14 cellular contexts compared by ENCODE assay signal in the genomic region with DNA sequence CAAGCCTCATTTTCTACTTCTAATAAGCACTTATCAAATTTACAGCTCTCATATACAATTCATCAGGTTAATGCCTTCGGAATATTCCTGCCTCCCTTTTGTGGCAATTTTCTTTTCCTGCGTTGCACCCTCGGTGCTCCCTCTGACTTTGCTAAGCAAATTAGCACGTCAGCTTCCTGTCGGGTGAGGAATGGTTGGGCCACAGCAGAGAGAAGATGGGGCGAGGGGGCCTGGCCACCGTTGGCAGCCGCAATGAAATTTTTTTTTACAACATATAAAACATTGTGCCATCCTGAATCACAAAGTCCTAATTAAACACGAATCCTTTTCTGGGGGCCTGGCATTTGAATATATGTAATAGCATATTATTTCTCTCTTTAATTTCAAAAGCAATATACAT. TPM values are rescaled to one million over a fixed set of nuclear protein-coding genes. Genes with fewer than 3 reads are reported as not detected.
A peak's percentile ranks its signal among the peaks of the same experiment; 100 is the strongest.
DNase-seq lines count a peak whose midpoint lies in the region; ATAC-seq and TF ChIP-seq lines count a peak whose summit lies in the region.
"Had no signal": no experiment of that assay in that cellular context is flagged by ENCODE, and none has a peak within 500 bp of the region (broad histone marks: within the 10 kb centered on the region; RNA-seq: fewer than 3 reads in every experiment).

No MANE protein-coding gene starts in this region.

- TF ChIP-seq EP300 in SK-N-SH (IDR thresholded peaks at IDR 0.05; ENCODE audit: borderline replicate concordance in 1 of 2, low read depth in 1 of 2, low read length in 1 of 2) = no peak

- H3K27ac Mint-ChIP-seq in endodermal cell (no peak overlapping the region), osteocyte (ENCODE audit: unreplicated experiment) (no peak overlapping the region)
- H3K27ac Mint-ChIP-seq in CD4-positive, alpha-beta T cell = no peak overlapping the region

- H3K36me3 ChIP-seq in SK-N-SH (replicated peaks in 1 of 2; ENCODE audit: control insufficient read depth in 1 of 2, insufficient read depth in 2 of 2, low read length in 1 of 2) (no peaks in the 10 kb centered on the region), H7 (replicated peaks; ENCODE audit: control insufficient read depth, insufficient read depth, low read length) (no peaks in the 10 kb centered on the region), endodermal cell (ENCODE audit: control insufficient read depth, insufficient read depth, low read length) (no peaks in the 10 kb centered on the region)

- no peak overlapping the region for H3K9ac ChIP-seq in SK-N-SH
- H3K9ac ChIP-seq in endodermal cell (ENCODE audit: extremely low read depth, low read length, poor library complexity, severe bottlenecking) = no peak overlapping the region

- H3K9me3 ChIP-seq in SK-N-SH = no peaks in the 10 kb centered on the region; the same call in 1 of the 2 replicates
- peaks cover 13% of the 10 kb centered on the region for H3K9me3 ChIP-seq in endodermal cell (ENCODE audit: control insufficient read depth, low read length)
- no peaks in the 10 kb centered on the region for H3K9me3 ChIP-seq in CD4-positive, alpha-beta T cell (ENCODE audit: control insufficient read depth, low read length)

- intact Hi-C loops in CD4-positive, alpha-beta T cell (cut with DNase I, micrococcal nuclease) = no loop called here

- no peaks in the 10 kb centered on the region for H3K9me2 ChIP-seq in SK-N-SH

- H3K27ac ChIP-seq in SK-N-SH (ENCODE audit: low read depth in 2 of 2, low read length in 1 of 2) (no peak overlapping the region), endodermal cell (ENCODE audit: low read depth, low read length) (no peak overlapping the region)
- H3K27ac ChIP-seq in CD4-positive, alpha-beta T cell (ENCODE audit: low read depth, low read length) = no peak overlapping the region
- H3K27ac ChIP-seq: 22Rv1 had no signal

- 57% methylated on average over 9 of the region's 9 CpGs for WGBS in SK-N-SH (ENCODE audit: low lambda C conversion rate)
- WGBS in endodermal cell (ENCODE audit: insufficient coverage in 1 of 2, insufficient read length in 1 of 2), 2 experiments = 58 to 73% methylated on average over 1 to 8 of the region's 9 CpGs

- peaks cover 6% of the 10 kb centered on the region for H3K36me3 Mint-ChIP-seq in endodermal cell (ENCODE audit: low read depth)
- no peaks in the 10 kb centered on the region for H3K36me3 Mint-ChIP-seq in osteocyte (ENCODE audit: unreplicated experiment)
- H3K36me3 Mint-ChIP-seq in CD4-positive, alpha-beta T cell (ENCODE audit: low read depth) = no peaks in the 10 kb centered on the region

- no peak overlapping the region for H3K4me3 ChIP-seq in SK-N-SH (ENCODE audit: low read depth in 2 of 2, low read length in 1 of 2)
- no peak overlapping the region for H3K4me3 ChIP-seq in H7 (ENCODE audit: insufficient read depth, low read depth, low read length)
- no peak overlapping the region for H3K4me3 ChIP-seq in endodermal cell (ENCODE audit: low read length)

- no peak overlapping the region for H3K4me2 ChIP-seq in SK-N-SH

- CTCF ChIA-PET in SK-N-SH (lab: Yijun Ruan, JAX) = interaction anchor here (0.8 to 1.4 kb wide), 3 partner anchors 21 to 119 kb away, joined by 3 read pairs; no protein-coding TSS in a partner anchor
- CTCF ChIA-PET in CD4-positive, alpha-beta T cell (lab: Charles Lee) = no interaction called here

- peaks cover 4% of the 10 kb centered on the region for H3K27me3 Mint-ChIP-seq in endodermal cell (ENCODE audit: insufficient read depth)
- H3K27me3 Mint-ChIP-seq in osteocyte (ENCODE audit: unreplicated experiment) = peaks cover 13% of the 10 kb centered on the region
- peaks cover 4% of the 10 kb centered on the region for H3K27me3 Mint-ChIP-seq in CD4-positive, alpha-beta T cell

- peaks cover 10% of the 10 kb centered on the region; the same call in 1 of the 2 replicates for H3K27me3 ChIP-seq in SK-N-SH (ENCODE audit: insufficient read depth)
- no peaks in the 10 kb centered on the region for H3K27me3 ChIP-seq in H7 (ENCODE audit: control insufficient read depth, insufficient read depth, low read length)
- H3K27me3 ChIP-seq in endodermal cell (ENCODE audit: control insufficient read depth, insufficient read depth, low read length, poor library complexity, severe bottlenecking) = no peaks in the 10 kb centered on the region
- no peaks in the 10 kb centered on the region for H3K27me3 ChIP-seq in CD4-positive, alpha-beta T cell (ENCODE audit: control insufficient read depth, insufficient read depth, low read length)

- no peak for TF ChIP-seq RAD21 in SK-N-SH (IDR thresholded peaks at IDR 0.05; ENCODE audit: low read length)

- DNase-seq in SK-N-SH = peak; percentile 33
- peak; percentile 43 for DNase-seq in H7
- peak; percentile 36 for DNase-seq in endodermal cell
- DNase-seq in osteocyte (ENCODE audit: extremely low spot score, unreplicated experiment) = peak; percentile 42
- DNase-seq in stimulated activated naive CD8-positive, alpha-beta T cell treated with anti-CD3 and anti-CD28 coated beads, Interleukin-15, Interleukin-2, amounts not matched to agents 100 U/mL and 50 U/mL, for 24 hours = no peak
- no peak for DNase-seq in CD4-positive, alpha-beta T cell
- DNase-seq: EL; NCI-H1436 treated with DMSO at 0.1 percent for 48 hours; NCI-H2227 treated with DMSO at 0.1 percent for 48 hours; NCI-H69; NK-92 treated with Interleukin-12 subunit alpha and Interleukin-12 subunit beta, amount 100 ng/mL, for 24 hours had no signal

- no peak for ATAC-seq in SK-N-SH treated with all-trans-retinoic acid at 6 μM for 48 hours
- no peak for ATAC-seq in HG03135 (IDR thresholded peaks at IDR 0.05; ENCODE audit: unreplicated experiment)
- ATAC-seq in stimulated activated naive CD8-positive, alpha-beta T cell treated with anti-CD3 and anti-CD28 coated beads, Interleukin-15, Interleukin-2, amounts not matched to agents 100 U/mL and 50 U/mL, for 24 hours = no peak
- no peak for ATAC-seq in CD4-positive, alpha-beta T cell (ENCODE audit: poor library complexity)

- H3K4me1 ChIP-seq in SK-N-SH (ENCODE audit: control insufficient read depth in 1 of 2, insufficient read depth in 2 of 2, low read depth in 1 of 2, low read length in 1 of 2) (peaks cover 0 to 27% of the 10 kb centered on the region in 2 experiments; a peak in 1 of 4 replicates), endodermal cell (ENCODE audit: control insufficient read depth, insufficient read depth, low read length) (no peaks in the 10 kb centered on the region)

- no peak for TF ChIP-seq CTCF in SK-N-SH (IDR thresholded peaks at IDR 0.05)
- TF ChIP-seq CTCF in endodermal cell (conservative IDR thresholded peaks at IDR 0.05) = no peak
- TF ChIP-seq CTCF in osteocyte (IDR thresholded peaks at IDR 0.05) = no peak
- TF ChIP-seq CTCF in CD4-positive, alpha-beta T cell (IDR thresholded peaks at IDR 0.05) = no peak

- POLR2A ChIA-PET in SK-N-SH (lab: Yijun Ruan, JAX) = interaction anchor here (0.7 kb wide), 1 partner anchor 21 kb away, joined by 3 read pairs; no protein-coding TSS in a partner anchor
- POLR2A ChIA-PET in CD4-positive, alpha-beta T cell (lab: Charles Lee) = no interaction called here

- H3F3A ChIP-seq in SK-N-SH (replicated peaks; ENCODE audit: insufficient read depth) = no peaks in the 10 kb centered on the region

- H4K20me1 ChIP-seq in SK-N-SH (ENCODE audit: insufficient read depth) = no peaks in the 10 kb centered on the region

- H3K79me2 ChIP-seq in SK-N-SH (ENCODE audit: insufficient read depth) = no peaks in the 10 kb centered on the region

- peaks cover 29% of the 10 kb centered on the region for H3K9me3 Mint-ChIP-seq in endodermal cell
- H3K9me3 Mint-ChIP-seq in osteocyte (ENCODE audit: unreplicated experiment) = peaks cover 3% of the 10 kb centered on the region
- H3K9me3 Mint-ChIP-seq in CD4-positive, alpha-beta T cell = no peaks in the 10 kb centered on the region

- H3K4me1 Mint-ChIP-seq in endodermal cell (peaks cover 1% of the 10 kb centered on the region), osteocyte (ENCODE audit: unreplicated experiment) (no peaks in the 10 kb centered on the region)
- peaks cover 4% of the 10 kb centered on the region for H3K4me1 Mint-ChIP-seq in CD4-positive, alpha-beta T cell (ENCODE audit: low read depth)

- H2AFZ ChIP-seq in SK-N-SH (ENCODE audit: low read depth) = no peak overlapping the region

- H3K4me3 Mint-ChIP-seq in endodermal cell = no peak overlapping the region
- H3K4me3 Mint-ChIP-seq in osteocyte (ENCODE audit: unreplicated experiment) = no peak overlapping the region
- no peak overlapping the region for H3K4me3 Mint-ChIP-seq in CD4-positive, alpha-beta T cell

TF ChIP-seq in SK-N-SH, 30 proteins besides CTCF, POLR2A, EP300 and RAD21 (continues in another document):
- TF ChIP-seq, protein P1, sequence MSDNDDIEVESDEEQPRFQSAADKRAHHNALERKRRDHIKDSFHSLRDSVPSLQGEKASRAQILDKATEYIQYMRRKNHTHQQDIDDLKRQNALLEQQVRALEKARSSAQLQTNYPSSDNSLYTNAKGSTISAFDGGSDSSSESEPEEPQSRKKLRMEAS (IDR thresholded peaks at IDR 0.05; ENCODE audit: low read depth) = no peak
- no peak for TF ChIP-seq TCF12 (IDR thresholded peaks at IDR 0.05)
- no peak for TF ChIP-seq GABPA (IDR thresholded peaks at IDR 0.05; ENCODE audit: low read depth)

TF ChIP-seq in SK-N-SH treated with all-trans-retinoic acid at 6 μM for 48 hours, 23 proteins besides CTCF, POLR2A, EP300 and RAD21 (continues in another document):
- no peak for TF ChIP-seq PPARA (CRISPR knock-in tag; IDR thresholded peaks at IDR 0.05; ENCODE audit: borderline replicate concordance)
- no peak for TF ChIP-seq RARB (CRISPR knock-in tag; IDR thresholded peaks at IDR 0.05)
- TF ChIP-seq POU6F1 (CRISPR knock-in tag; IDR thresholded peaks at IDR 0.05; ENCODE audit: borderline replicate concordance, low read depth) = no peak
- no peak for TF ChIP-seq CSDC2 (CRISPR knock-in tag; IDR thresholded peaks at IDR 0.05)

RNA-seq across cellular contexts. Expression of gene ELFN1, which starts 28.1 kb away (rescaled TPM):
- 0.05 and 0.06 TPM in 2 replicates for polyA plus RNA-seq in SK-N-SH (2012; rRNA removed)
- 0.01 and 0.03 TPM in 2 replicates for polyA plus RNA-seq in SK-N-SH (2012; cell fraction: cytosol; rRNA removed)
- 0.01 and 0.05 TPM in 2 replicates for polyA plus RNA-seq in SK-N-SH (2012; cell fraction: nucleus; rRNA removed)
- 16.0 and 19.9 TPM in 2 replicates for total RNA-seq in H7 (2014; rRNA removed; shearing (Covaris generic))
- total RNA-seq in endodermal cell = 1 to 10 TPM; 2.1 to 5.0 TPM
- polyA plus RNA-seq in endodermal cell (2013, experiment 1 of 2) = 13.6 TPM
- polyA plus RNA-seq in endodermal cell (2013, experiment 2 of 2) = 12.4 TPM
- total RNA-seq in osteocyte = 0.62 and 0.73 TPM in 2 replicates
- total RNA-seq in CD4-positive, alpha-beta T cell = not detected

Comparison
In these comparisons a context has a peak if more than half of its experiments do, and no peak if none do; other contexts are left out.
1. DNase-seq: peak in SK-N-SH (single experiment), H7 (single experiment), endodermal cell (single experiment) and osteocyte (single experiment); none in stimulated activated naive CD8-positive, alpha-beta T cell treated with anti-CD3 and anti-CD28 coated beads, Interleukin-15, Interleukin-2, amounts not matched to agents 100 U/mL and 50 U/mL, for 24 hours (single experiment) and CD4-positive, alpha-beta T cell (0 of 10).